13 cellular contexts compared by ENCODE assay signal in genomic region chr22:50490531-50491308, GRCh38. TPM values are rescaled to one million over a fixed set of nuclear protein-coding genes. Genes with fewer than 3 reads are reported as not detected.
DNase-seq lines count a peak whose midpoint lies in the region; ATAC-seq and TF ChIP-seq lines count a peak whose summit lies in the region.
"Had no signal": no experiment of that assay in that cellular context is flagged by ENCODE, and none has a peak within 500 bp of the region (broad histone marks: within the 10 kb centered on the region; RNA-seq: fewer than 3 reads in every experiment).

No MANE protein-coding gene starts in this region.

- H3K4me3 Mint-ChIP-seq in activated T-cell treated with anti-CD3 and anti-CD28 coated beads, Interleukin-2, amount 50 U/mL, for 4 hours: peak overlapping the region; percentile 42
- H3K4me3 Mint-ChIP-seq in chondrocyte (ENCODE audit: unreplicated experiment): no peak overlapping the region
- H3K4me3 Mint-ChIP-seq: central memory CD8-positive, alpha-beta T cell had no signal

- no peaks in the 10 kb centered on the region for H3K9me3 Mint-ChIP-seq in activated T-cell treated with anti-CD3 and anti-CD28 coated beads, Interleukin-2, amount 50 U/mL, for 4 hours
- no peaks in the 10 kb centered on the region for H3K9me3 Mint-ChIP-seq in chondrocyte (ENCODE audit: low read depth)
- H3K9me3 Mint-ChIP-seq: central memory CD8-positive, alpha-beta T cell had no signal

- H3K9me3 ChIP-seq in gastrocnemius medialis: no peaks in the 10 kb centered on the region
- H3K9me3 ChIP-seq: esophagus squamous epithelium, prostate gland had no signal

- H3K27me3 ChIP-seq in gastrocnemius medialis: peaks cover 0 to 7% (median 4%) of the 10 kb centered on the region in 3 donors

- peaks cover 7% of the 10 kb centered on the region for H3K4me1 Mint-ChIP-seq in activated T-cell treated with anti-CD3 and anti-CD28 coated beads, Interleukin-2, amount 50 U/mL, for 4 hours (ENCODE audit: low read depth)
- H3K4me1 Mint-ChIP-seq in chondrocyte (ENCODE audit: low read depth): peaks cover 10% of the 10 kb centered on the region

- H3K27ac Mint-ChIP-seq in chondrocyte (ENCODE audit: unreplicated experiment): peak overlapping the region; percentile 72

- TF ChIP-seq POLR2A in gastrocnemius medialis (IDR thresholded peaks at IDR 0.05): no peak

- peaks cover 1% of the 10 kb centered on the region for H3K27me3 Mint-ChIP-seq in activated T-cell treated with anti-CD3 and anti-CD28 coated beads, Interleukin-2, amount 50 U/mL, for 4 hours (ENCODE audit: low read depth)
- H3K27me3 Mint-ChIP-seq in chondrocyte (ENCODE audit: low read depth): no peaks in the 10 kb centered on the region

- H3K36me3 ChIP-seq in gastrocnemius medialis: no peaks in the 10 kb centered on the region
- H3K36me3 ChIP-seq: esophagus squamous epithelium, prostate gland had no signal

- in situ Hi-C loops in gastrocnemius medialis (cut with MboI; ENCODE audit: low sequenced_read_pairs in 4 of 4): loop anchor here in 1 of 4 donors (10.0 kb wide), 1 partner anchor 106 kb away; no protein-coding TSS in a partner anchor

- H3K36me3 Mint-ChIP-seq in activated T-cell treated with anti-CD3 and anti-CD28 coated beads, Interleukin-2, amount 50 U/mL, for 4 hours (ENCODE audit: insufficient read depth): no peaks in the 10 kb centered on the region
- no peaks in the 10 kb centered on the region for H3K36me3 Mint-ChIP-seq in chondrocyte (ENCODE audit: low read depth)

- no peaks in the 10 kb centered on the region for H3K4me1 ChIP-seq in gastrocnemius medialis
- H3K4me1 ChIP-seq: prostate gland had no signal

- H3K27ac ChIP-seq in gastrocnemius medialis: no peak overlapping the region
- H3K27ac ChIP-seq: esophagus squamous epithelium, prostate gland had no signal

- no peak for DNase-seq in activated T-cell treated with anti-CD3 and anti-CD28 coated beads, Interleukin-2, amount 50 U/mL, for 4 hours
- no peak for DNase-seq in activated T-cell treated with anti-CD3 and anti-CD28 coated beads, Interleukin-2, amount 50 U/mL, for 1 hour
- peak; percentile 59 for DNase-seq in MV-4-11 (lab: John Stamatoyannopoulos, UW)
- DNase-seq in chondrocyte (ENCODE audit: low spot score): no peak
- DNase-seq in stimulated activated naive CD8-positive, alpha-beta T cell treated with anti-CD3 and anti-CD28 coated beads, Interleukin-15, Interleukin-2, amounts not matched to agents 100 U/mL and 50 U/mL, for 24 hours: peak; percentile 26
- no peak for DNase-seq in SW 1271 (lab: John Stamatoyannopoulos, UW)
- no peak for DNase-seq in gastrocnemius medialis
- DNase-seq: activated gamma-delta T cell, esophagus squamous epithelium had no signal

- TF ChIP-seq CTCF in chondrocyte (IDR thresholded peaks at IDR 0.05): no peak
- TF ChIP-seq CTCF in gastrocnemius medialis (IDR thresholded peaks at IDR 0.05 in 4 of 5, conservative IDR thresholded peaks at IDR 0.05 in 1 of 5): no peak

- intact Hi-C loops in gastrocnemius medialis (cut with DNase I; ENCODE audit: low total_unique reads): no loop called here

- H3K4me3 ChIP-seq in gastrocnemius medialis: no peak overlapping the region
- H3K4me3 ChIP-seq: esophagus squamous epithelium, prostate gland had no signal

- ATAC-seq in activated T-cell treated with anti-CD3 and anti-CD28 coated beads, Interleukin-2, amount 50 U/mL, for 4 hours: peak; percentile 30 to 32
- no peak for ATAC-seq in stimulated activated naive CD8-positive, alpha-beta T cell treated with anti-CD3 and anti-CD28 coated beads, Interleukin-15, Interleukin-2, amounts not matched to agents 100 U/mL and 50 U/mL, for 24 hours
- ATAC-seq in GM18868 (IDR thresholded peaks at IDR 0.05; ENCODE audit: unreplicated experiment) (no peak), gastrocnemius medialis (no peak)

RNA-seq across cellular contexts. Expression of gene MIOX, which starts 4.1 kb away (rescaled TPM):
- total RNA-seq in activated T-cell treated with anti-CD3 and anti-CD28 coated beads, Interleukin-2, amount 50 U/mL, for 4 hours: under 1 TPM in 1 of 3 donors, not detected in 2; 0.30 TPM
- total RNA-seq in chondrocyte (0.99 to 1.6 TPM in 2 of 3 replicates, not detected in the other), gastrocnemius medialis (not detected)
- total RNA-seq: esophagus squamous epithelium, mesenteric fat pad, prostate gland had no signal

RNA-seq across cellular contexts. Expression of gene ADM2, which starts 9.4 kb away (rescaled TPM):
- 1 to 10 TPM; 4.8 to 9.4 (median 8.2) TPM for total RNA-seq in activated T-cell treated with anti-CD3 and anti-CD28 coated beads, Interleukin-2, amount 50 U/mL, for 4 hours
- total RNA-seq in chondrocyte (1.5 to 46.5 TPM (median 46.5 TPM) in 3 replicates), gastrocnemius medialis (under 1 TPM in 1 of 4 donors, not detected in 3; 0.53 TPM)

RNA-seq across cellular contexts. Expression of gene SBF1, which starts 15.9 kb away (rescaled TPM):
- total RNA-seq in activated T-cell treated with anti-CD3 and anti-CD28 coated beads, Interleukin-2, amount 50 U/mL, for 4 hours: 100 to 1,000 TPM; 128 to 130 (median 129) TPM
- total RNA-seq in chondrocyte (103 to 110 TPM (median 104 TPM) in 3 replicates), gastrocnemius medialis (100 to 1,000 TPM in 3 of 4 donors, 10 to 100 TPM in 1; 50.5 to 116 (median 107) TPM)

RNA-seq across cellular contexts. Expression of gene LMF2, which starts 16.8 kb away (rescaled TPM):
- 10 to 100 TPM; 68.7 to 79.9 (median 72.2) TPM for total RNA-seq in activated T-cell treated with anti-CD3 and anti-CD28 coated beads, Interleukin-2, amount 50 U/mL, for 4 hours
- total RNA-seq in chondrocyte (111 to 124 TPM (median 120 TPM) in 3 replicates), gastrocnemius medialis (10 to 100 TPM; 19.7 to 39.4 (median 26.9) TPM)

RNA-seq across cellular contexts. Expression of gene NCAPH2, which starts 17.3 kb away (rescaled TPM):
- 100 to 1,000 TPM; 152 to 175 (median 156) TPM for total RNA-seq in activated T-cell treated with anti-CD3 and anti-CD28 coated beads, Interleukin-2, amount 50 U/mL, for 4 hours
- total RNA-seq in chondrocyte (37.4 to 51.2 TPM (median 38.9 TPM) in 3 replicates), gastrocnemius medialis (10 to 100 TPM; 19.0 to 29.3 (median 23.4) TPM)

Comparison
In these comparisons a context has a peak if more than half of its experiments do, and no peak if none do; other contexts are left out.
1. ATAC-seq: peak in activated T-cell treated with anti-CD3 and anti-CD28 coated beads, Interleukin-2, amount 50 U/mL, for 4 hours (2 of 2); none in stimulated activated naive CD8-positive, alpha-beta T cell treated with anti-CD3 and anti-CD28 coated beads, Interleukin-15, Interleukin-2, amounts not matched to agents 100 U/mL and 50 U/mL, for 24 hours (single experiment), GM18868 (single experiment) and gastrocnemius medialis (0 of 2).
2. DNase-seq: peak in MV-4-11 (single experiment) and stimulated activated naive CD8-positive, alpha-beta T cell treated with anti-CD3 and anti-CD28 coated beads, Interleukin-15, Interleukin-2, amounts not matched to agents 100 U/mL and 50 U/mL, for 24 hours (single experiment); none in activated T-cell treated with anti-CD3 and anti-CD28 coated beads, Interleukin-2, amount 50 U/mL, for 4 hours (single experiment), activated T-cell treated with anti-CD3 and anti-CD28 coated beads, Interleukin-2, amount 50 U/mL, for 1 hour (single experiment), chondrocyte (single experiment), SW 1271 (0 of 2) and gastrocnemius medialis (0 of 2).